In the genomic region with DNA sequence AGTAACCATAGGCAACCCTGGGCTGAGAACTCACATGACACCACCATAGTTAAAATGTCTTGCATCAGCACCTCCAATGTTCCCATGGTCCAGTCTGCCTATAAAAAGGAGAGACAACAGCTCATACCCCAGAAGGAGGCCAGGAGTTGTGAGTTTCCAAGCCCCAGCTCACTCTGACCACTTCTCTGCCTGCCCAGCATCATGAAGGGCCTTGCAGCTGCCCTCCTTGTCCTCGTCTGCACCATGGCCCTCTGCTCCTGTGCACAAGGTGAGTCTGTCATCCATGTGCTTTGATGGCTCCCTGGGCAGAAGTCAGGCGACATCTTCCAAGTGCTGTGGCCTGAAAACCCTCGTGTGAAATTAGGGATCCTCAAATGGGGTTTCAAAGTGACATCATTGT, we compare ENCODE assay signal across 27 cellular contexts. TPM values are rescaled to one million over a fixed set of nuclear protein-coding genes. Genes with fewer than 3 reads are reported as not detected.
DNase-seq lines count a peak whose midpoint lies in the region; ATAC-seq and TF ChIP-seq lines count a peak whose summit lies in the region.
"Had no signal": no experiment of that assay in that cellular context is flagged by ENCODE, and none has a peak within 500 bp of the region (broad histone marks: within the 10 kb centered on the region; RNA-seq: fewer than 3 reads in every experiment).

A gene with protein sequence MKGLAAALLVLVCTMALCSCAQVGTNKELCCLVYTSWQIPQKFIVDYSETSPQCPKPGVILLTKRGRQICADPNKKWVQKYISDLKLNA (plus strand): TSS at position 131 of the 400 bp plus-strand sequence. CDS start 71 bp downstream, at position 202.

- H2BK12ac ChIP-seq in neuronal stem cell (ENCODE audit: low read length): no peak within 1 kb of the TSS

- no peak within 1 kb of the TSS for H3K23ac ChIP-seq in neuronal stem cell (ENCODE audit: low read depth, low read length, poor library complexity)

- no peaks in the 10 kb centered on the region for H3K36me3 Mint-ChIP-seq in activated T-cell treated with anti-CD3 and anti-CD28 coated beads, Interleukin-2, amount 50 U/mL, for 72 hours (ENCODE audit: insufficient read depth in 2 of 2)
- H3K36me3 Mint-ChIP-seq: CD8-positive, alpha-beta T cell; IgD-negative memory B cell had no signal

- TF ChIP-seq CTCF in left lung (IDR thresholded peaks at IDR 0.05): no peak

- no peaks in the 10 kb centered on the region for H3K27me3 ChIP-seq in left lung
- no peaks in the 10 kb centered on the region for H3K27me3 ChIP-seq in neuronal stem cell (ENCODE audit: control insufficient read depth in 3 of 3, insufficient read depth in 3 of 3, low read depth in 1 of 3, low read length in 3 of 3)

- H3K79me1 ChIP-seq in neuronal stem cell (ENCODE audit: low read depth, low read length): no peaks in the 10 kb centered on the region

- H3K14ac ChIP-seq in neuronal stem cell (ENCODE audit: low read length): peak within 1 kb of the TSS; percentile 65

- no CpG with 5 or more reads among the region's 3 CpGs for WGBS in neuronal stem cell (ENCODE audit: extremely low coverage in 2 of 2, insufficient read length in 2 of 2, insufficient replicate concordance in 1 of 2), 2 donors

- H2BK15ac ChIP-seq in neuronal stem cell (ENCODE audit: low read length): no peak within 1 kb of the TSS

- H3K9me3 Mint-ChIP-seq in activated T-cell treated with anti-CD3 and anti-CD28 coated beads, Interleukin-2, amount 50 U/mL, for 72 hours: no peaks in the 10 kb centered on the region
- H3K9me3 Mint-ChIP-seq: CD8-positive, alpha-beta T cell; IgD-negative memory B cell had no signal

- H2AK5ac ChIP-seq in neuronal stem cell (ENCODE audit: low read depth, low read length): no peak within 1 kb of the TSS

- no peak within 1 kb of the TSS for H3K4me3 Mint-ChIP-seq in activated T-cell treated with anti-CD3 and anti-CD28 coated beads, Interleukin-2, amount 50 U/mL, for 72 hours
- H3K4me3 Mint-ChIP-seq: CD8-positive, alpha-beta T cell; IgD-negative memory B cell had no signal

- no peaks in the 10 kb centered on the region for H3K9me3 ChIP-seq in left lung
- peaks cover 0 to 3% of the 10 kb centered on the region in 2 donors for H3K9me3 ChIP-seq in neuronal stem cell (replicated peaks in 1 of 2; ENCODE audit: control insufficient read depth in 2 of 2, insufficient read depth in 1 of 2, low read depth in 1 of 2, low read length in 2 of 2)
- H3K9me3 ChIP-seq: HAP-1 had no signal

- H3K36me3 ChIP-seq in left lung: no peaks in the 10 kb centered on the region
- H3K36me3 ChIP-seq in neuronal stem cell (replicated peaks in 1 of 2; ENCODE audit: control insufficient read depth in 2 of 2, insufficient read depth in 2 of 2, low read length in 2 of 2): no peaks in the 10 kb centered on the region
- H3K36me3 ChIP-seq: HAP-1 had no signal

- no peak for DNase-seq in activated T-cell treated with anti-CD3 and anti-CD28 coated beads, Interleukin-2, amount 50 U/mL, for 72 hours
- DNase-seq in activated T-cell treated with anti-CD3 and anti-CD28 coated beads, Interleukin-2, amount 50 U/mL, for 48 hours: no peak
- DNase-seq in left lung (no peak), neuronal stem cell (ENCODE audit: low spot score) (no peak), ureter (ENCODE audit: low spot score) (no peak), SHP77 (lab: John Stamatoyannopoulos, UW) (no peak), AML-193 (lab: John Stamatoyannopoulos, UW) (no peak)
- DNase-seq in activated effector memory CD4-positive, alpha-beta T cell treated with anti-CD3 and anti-CD28 coated beads, Interleukin-2, amount 50 U/mL, for 16 hours: no peak
- DNase-seq: 8988T; C1 segment of cervical spinal cord; CD8-positive, alpha-beta T cell; DND-41; GM23248; Karpas-422; MV-4-11; NCI-H1105 treated with DMSO at 0.1 percent for 48 hours; NCI-H2081; NCI-H2171; NCI-H345; NCI-H526; PC-9; RPMI8226; SHP77 treated with DMSO at 0.1 percent for 48 hours had no signal

- no peak within 1 kb of the TSS for H2AFZ ChIP-seq in neuronal stem cell (ENCODE audit: low read length)
- H2AFZ ChIP-seq: GM23248, PC-9 had no signal

- no peak within 1 kb of the TSS for H4K8ac ChIP-seq in neuronal stem cell (ENCODE audit: low read depth, low read length)

- H3K4me2 ChIP-seq in neuronal stem cell (ENCODE audit: insufficient read depth, low read length, poor library complexity, severe bottlenecking): no peak within 1 kb of the TSS
- H3K4me2 ChIP-seq: PC-9 had no signal

- peak within 1 kb of the TSS in 1 of 2 donors; percentile 9 for H3K4me3 ChIP-seq in left lung
- H3K4me3 ChIP-seq in neuronal stem cell (ENCODE audit: low read length in 2 of 2): peak within 1 kb of the TSS in 1 of 2 donors; percentile 5
- H3K4me3 ChIP-seq: GM23248, HAP-1, PC-9, SK-N-MC had no signal

- H3K9ac ChIP-seq in neuronal stem cell (ENCODE audit: low read depth, low read length, poor library complexity): peak within 1 kb of the TSS; percentile 60
- H3K9ac ChIP-seq: GM23248 had no signal

- H3K27me3 Mint-ChIP-seq in activated T-cell treated with anti-CD3 and anti-CD28 coated beads, Interleukin-2, amount 50 U/mL, for 72 hours (ENCODE audit: low read depth): peaks cover 23% of the 10 kb centered on the region

- peak within 1 kb of the TSS; percentile 62 for H3K27ac Mint-ChIP-seq in activated T-cell treated with anti-CD3 and anti-CD28 coated beads, Interleukin-2, amount 50 U/mL, for 72 hours
- H3K27ac Mint-ChIP-seq: CD8-positive, alpha-beta T cell; IgD-negative memory B cell had no signal

- H3K4me1 ChIP-seq in left lung (no peaks in the 10 kb centered on the region), neuronal stem cell (ENCODE audit: control insufficient read depth in 2 of 2, insufficient read depth in 1 of 2, low read depth in 1 of 2, low read length in 2 of 2) (no peaks in the 10 kb centered on the region)
- H3K4me1 ChIP-seq: HAP-1 had no signal

- no peak within 1 kb of the TSS for H3K18ac ChIP-seq in neuronal stem cell (ENCODE audit: low read length)

- H3K4me1 Mint-ChIP-seq in activated T-cell treated with anti-CD3 and anti-CD28 coated beads, Interleukin-2, amount 50 U/mL, for 72 hours (ENCODE audit: low read depth): no peaks in the 10 kb centered on the region

- ATAC-seq in activated T-cell treated with anti-CD3 and anti-CD28 coated beads, Interleukin-2, amount 50 U/mL, for 72 hours (replicated peaks in 1 of 2): no peak
- no peak for ATAC-seq in left lung
- ATAC-seq: CD8-positive, alpha-beta T cell had no signal

- intact Hi-C loops in left lung (cut with DNase I): no loop called here

- H4K91ac ChIP-seq in neuronal stem cell (ENCODE audit: low read depth, low read length, poor library complexity): no peak within 1 kb of the TSS

- H2BK5ac ChIP-seq in neuronal stem cell (ENCODE audit: low read length): no peak within 1 kb of the TSS

- H2BK120ac ChIP-seq in neuronal stem cell (ENCODE audit: low read depth, low read length): no peak within 1 kb of the TSS

- no peak within 1 kb of the TSS for H3K27ac ChIP-seq in left lung
- H3K27ac ChIP-seq in neuronal stem cell (replicated peaks; ENCODE audit: low read length): no peak within 1 kb of the TSS
- H3K27ac ChIP-seq: GM23248, PC-9, SK-N-MC had no signal

- no peak within 1 kb of the TSS for H3K4ac ChIP-seq in neuronal stem cell (ENCODE audit: low read length)

RNA-seq across cellular contexts. Expression of the gene that starts here (rescaled TPM):
- total RNA-seq in activated T-cell treated with anti-CD3 and anti-CD28 coated beads, Interleukin-2, amount 50 U/mL, for 72 hours: 1 to 10 TPM in 1 of 2 donors, under 1 TPM in 1; 0.48 to 1.5 TPM
- total RNA-seq in left lung (100 to 1,000 TPM; 227 to 348 TPM), ureter (11.1 TPM)
- polyA plus RNA-seq in neuronal stem cell (2013, experiment 1 of 2): 0.03 TPM
- not detected for polyA plus RNA-seq in neuronal stem cell (2013, experiment 2 of 2)
- total RNA-seq: CD8-positive, alpha-beta T cell; GM23248; M059J; PC-9 had no signal
- polyA plus RNA-seq: GM23248, IgD-negative memory B cell had no signal

Comparison
In these comparisons a context has a peak if more than half of its experiments do, and no peak if none do; other contexts are left out.
1. RNA of the gene that starts here (total RNA-seq): 227 to 348 TPM in left lung; 11.1 TPM in ureter (single experiment) and 0.48 to 1.5 TPM in activated T-cell treated with anti-CD3 and anti-CD28 coated beads, Interleukin-2, amount 50 U/mL, for 72 hours; every median in the first group is over 10 times any median in the second.